4 cellular contexts compared by ENCODE assay signal in genomic region chr20:53824779-53825178, GRCh38.
TF ChIP-seq lines count a peak whose summit lies in the region.

No MANE protein-coding gene starts in this region.

TF ChIP-seq in A549, 52 proteins besides CTCF, POLR2A, EP300 and RAD21:
- no peak for TF ChIP-seq MAX (IDR thresholded peaks at IDR 0.05)
- no peak for TF ChIP-seq CEBPB (IDR thresholded peaks at IDR 0.05)
- TF ChIP-seq HEYL (CRISPR knock-in tag; IDR thresholded peaks at IDR 0.05) = no peak
- TF ChIP-seq ZFP36 (IDR thresholded peaks at IDR 0.05; ENCODE audit: borderline replicate concordance, partially characterized antibody) = no peak
- no peak for TF ChIP-seq HMGXB4 (CRISPR knock-in tag; IDR thresholded peaks at IDR 0.05; ENCODE audit: borderline replicate concordance)
- no peak for TF ChIP-seq FOXS1 (CRISPR knock-in tag; IDR thresholded peaks at IDR 0.05)
- TF ChIP-seq JUN (IDR thresholded peaks at IDR 0.05) = no peak
- TF ChIP-seq SMC3 (IDR thresholded peaks at IDR 0.05) = no peak
- no peak for TF ChIP-seq CHD2 (IDR thresholded peaks at IDR 0.05; ENCODE audit: low read length, partially characterized antibody)
- TF ChIP-seq KDM5A (IDR thresholded peaks at IDR 0.05) = no peak
- TF ChIP-seq CBX8 (IDR thresholded peaks at IDR 0.05) = no peak
- TF ChIP-seq JUNB (IDR thresholded peaks at IDR 0.05) = no peak
- TF ChIP-seq RFX5 (IDR thresholded peaks at IDR 0.05) = no peak
- TF ChIP-seq POLR2AphosphoS2 (conservative IDR thresholded peaks at IDR 0.05; ENCODE audit: low read length) = no peak

TF ChIP-seq in IMR-90, 13 proteins besides CTCF, POLR2A, EP300 and RAD21:
- TF ChIP-seq USF2 (IDR thresholded peaks at IDR 0.05; ENCODE audit: low read depth, low read length) (no peak), CHD1 (IDR thresholded peaks at IDR 0.05; ENCODE audit: low read depth, low read length) (no peak), SMC3 (IDR thresholded peaks at IDR 0.05; ENCODE audit: low read depth, low read length) (no peak), BHLHE40 (IDR thresholded peaks at IDR 0.05; ENCODE audit: low read depth, low read length) (no peak), MXI1 (IDR thresholded peaks at IDR 0.05; ENCODE audit: borderline replicate concordance, low read depth, low read length) (no peak), MAZ (IDR thresholded peaks at IDR 0.05; ENCODE audit: borderline replicate concordance, low read depth, low read length) (no peak), NFE2L2 (IDR thresholded peaks at IDR 0.05; ENCODE audit: low read depth, low read length) (no peak), ELK1 (IDR thresholded peaks at IDR 0.05; ENCODE audit: borderline replicate concordance, low read depth, low read length) (no peak), CEBPB (IDR thresholded peaks at IDR 0.05; ENCODE audit: low read depth, low read length) (no peak), MAFK (IDR thresholded peaks at IDR 0.05; ENCODE audit: low read depth, low read length) (no peak)
TF ChIP-seq in IMR-90: peak in this region for 0.

TF ChIP-seq in H1, 55 proteins besides CTCF, POLR2A, EP300 and RAD21:
- TF ChIP-seq NRF1 (IDR thresholded peaks at IDR 0.05; ENCODE audit: low read depth, low read length) (no peak), EZH2 (IDR thresholded peaks at IDR 0.05; ENCODE audit: low read depth, low read length, severe bottlenecking) (no peak), NANOG (IDR thresholded peaks at IDR 0.05; ENCODE audit: insufficient read depth, low read depth, low read length, poor library complexity, severe bottlenecking) (no peak), RBBP5 (IDR thresholded peaks at IDR 0.05; ENCODE audit: borderline replicate concordance, low read depth, low read length) (no peak), POU5F1 (IDR thresholded peaks at IDR 0.05; ENCODE audit: low read depth, low read length) (no peak), SAP30 (IDR thresholded peaks at IDR 0.05; ENCODE audit: insufficient read depth, insufficient replicate concordance, low read length) (no peak)
TF ChIP-seq in H1: peak in this region for 0.

TF ChIP-seq in HepG2, 621 proteins besides CTCF, POLR2A, EP300 and RAD21:
- TF ChIP-seq ZNF275 (CRISPR knock-in tag; IDR thresholded peaks at IDR 0.05; ENCODE audit: borderline replicate concordance) (no peak), GATA4 (IDR thresholded peaks at IDR 0.05; ENCODE audit: borderline replicate concordance, low read depth) (no peak), SRY (CRISPR knock-in tag; IDR thresholded peaks at IDR 0.05) (no peak), NFKBIZ (CRISPR knock-in tag; IDR thresholded peaks at IDR 0.05) (no peak), GATAD2A (CRISPR knock-in tag; IDR thresholded peaks at IDR 0.05) (no peak), MAFG (CRISPR knock-in tag; IDR thresholded peaks at IDR 0.05) (no peak), POLR2G (IDR thresholded peaks at IDR 0.05; ENCODE audit: low read depth, low read length) (no peak), ZFY (CRISPR knock-in tag; IDR thresholded peaks at IDR 0.05) (no peak), JDP2 (CRISPR knock-in tag; IDR thresholded peaks at IDR 0.05; ENCODE audit: borderline replicate concordance) (no peak), RFXAP (CRISPR knock-in tag; IDR thresholded peaks at IDR 0.05; ENCODE audit: borderline replicate concordance) (no peak), HOXA9 (CRISPR knock-in tag; IDR thresholded peaks at IDR 0.05; ENCODE audit: borderline replicate concordance) (no peak), MTF1 (CRISPR knock-in tag; IDR thresholded peaks at IDR 0.05) (no peak), BRF2 (CRISPR knock-in tag; IDR thresholded peaks at IDR 0.05) (no peak)
